In the genomic region with DNA sequence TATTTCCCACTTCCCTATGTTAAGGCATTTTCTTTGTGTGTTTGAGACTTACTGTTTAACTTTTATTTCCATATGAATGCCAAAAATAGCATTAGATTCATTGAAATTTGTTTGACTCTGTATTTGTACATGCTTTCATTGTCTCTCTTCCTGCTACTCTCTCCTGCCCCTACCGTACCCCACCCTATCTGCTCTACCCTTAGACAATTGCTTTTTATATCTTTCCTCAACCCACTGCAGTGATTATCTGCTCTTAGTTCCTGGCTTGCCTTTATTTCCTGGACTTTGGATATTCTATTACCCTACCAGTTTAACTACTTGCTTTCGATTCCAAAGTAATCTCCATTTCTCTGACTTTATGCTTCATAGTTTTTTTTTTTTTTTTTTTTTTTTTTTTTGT, we compare ENCODE assay signal across 20 cellular contexts. TPM values are rescaled to one million over a fixed set of nuclear protein-coding genes. Genes with fewer than 3 reads are reported as not detected.
DNase-seq lines count a peak whose midpoint lies in the region; ATAC-seq, FAIRE-seq and TF ChIP-seq lines count a peak whose summit lies in the region.
"Had no signal": no experiment of that assay in that cellular context is flagged by ENCODE, and none has a peak within 500 bp of the region (broad histone marks: within the 10 kb centered on the region; RNA-seq: fewer than 3 reads in every experiment).

No MANE protein-coding gene starts in this region.

- H3K9me3 ChIP-seq in upper lobe of left lung = no peaks in the 10 kb centered on the region
- H3K9me3 ChIP-seq: sigmoid colon, SJSA1, testis had no signal

- no peak overlapping the region for H3K27ac Mint-ChIP-seq in stimulated activated naive CD8-positive, alpha-beta T cell treated with anti-CD3 and anti-CD28 coated beads, Interleukin-15, amount 100 ng/mL, for 72 hours
- H3K27ac Mint-ChIP-seq: H9; naive thymus-derived CD8-positive, alpha-beta T cell; T-helper 1 cell treated with Interleukin-12 subunit alpha and Interleukin-12 subunit beta and Interleukin-4 antibody, amounts not matched to agents 30 μg/mL and 1 μg/mL, for 36 hours had no signal

- H3K4me1 ChIP-seq in upper lobe of left lung = peaks cover 7 to 15% (median 8%) of the 10 kb centered on the region in 4 donors
- H3K4me1 ChIP-seq: sigmoid colon, SJSA1, testis had no signal

- FAIRE-seq in colon (lab: Jason Lieb, UNC) (peak; percentile 95), RCC 7860 (lab: Jason Lieb, UNC) (no peak)
- FAIRE-seq: islet of Langerhans had no signal

- no peaks in the 10 kb centered on the region for H3K27me3 ChIP-seq in upper lobe of left lung
- H3K27me3 ChIP-seq: sigmoid colon, testis had no signal

- TF ChIP-seq EP300 in upper lobe of left lung (IDR thresholded peaks at IDR 0.05) = no peak

- H3K36me3 ChIP-seq in upper lobe of left lung = no peaks in the 10 kb centered on the region
- H3K36me3 ChIP-seq: sigmoid colon, SJSA1 had no signal

- TF ChIP-seq POLR2A in upper lobe of left lung (IDR thresholded peaks at IDR 0.05) = no peak

- no peak for TF ChIP-seq CTCF in upper lobe of left lung (IDR thresholded peaks at IDR 0.05)

- H3K9me3 Mint-ChIP-seq in stimulated activated naive CD8-positive, alpha-beta T cell treated with anti-CD3 and anti-CD28 coated beads, Interleukin-15, amount 100 ng/mL, for 72 hours = peaks cover 0 to 10% of the 10 kb centered on the region in 2 donors
- H3K9me3 Mint-ChIP-seq: T-helper 1 cell treated with Interleukin-12 subunit alpha and Interleukin-12 subunit beta and Interleukin-4 antibody, amounts not matched to agents 30 μg/mL and 1 μg/mL, for 36 hours had no signal

- no peaks in the 10 kb centered on the region for H3K4me1 Mint-ChIP-seq in stimulated activated naive CD8-positive, alpha-beta T cell treated with anti-CD3 and anti-CD28 coated beads, Interleukin-15, amount 100 ng/mL, for 72 hours

- ATAC-seq in left lobe of liver = peak; percentile 66
- ATAC-seq in upper lobe of left lung (ENCODE audit: low FRiP score in 2 of 2) = no peak
- ATAC-seq in stimulated activated naive CD8-positive, alpha-beta T cell treated with anti-CD3 and anti-CD28 coated beads, Interleukin-15, amount 100 ng/mL, for 72 hours = no peak
- ATAC-seq in HG03469 (IDR thresholded peaks at IDR 0.05; ENCODE audit: unreplicated experiment) = no peak
- ATAC-seq: naive thymus-derived CD8-positive, alpha-beta T cell had no signal

- WGBS in upper lobe of left lung, 2 donors = 44 to 60% methylated on average over 2 of the region's 2 CpGs

- H3K4me3 Mint-ChIP-seq in stimulated activated naive CD8-positive, alpha-beta T cell treated with anti-CD3 and anti-CD28 coated beads, Interleukin-15, amount 100 ng/mL, for 72 hours = no peak overlapping the region
- H3K4me3 Mint-ChIP-seq: naive thymus-derived CD8-positive, alpha-beta T cell; T-helper 1 cell treated with Interleukin-12 subunit alpha and Interleukin-12 subunit beta and Interleukin-4 antibody, amounts not matched to agents 30 μg/mL and 1 μg/mL, for 36 hours had no signal

- H3K4me3 ChIP-seq in upper lobe of left lung = no peak overlapping the region
- H3K4me3 ChIP-seq: PC-9, sigmoid colon, SJSA1, testis had no signal

- peaks cover 5% of the 10 kb centered on the region for H3K27me3 Mint-ChIP-seq in stimulated activated naive CD8-positive, alpha-beta T cell treated with anti-CD3 and anti-CD28 coated beads, Interleukin-15, amount 100 ng/mL, for 72 hours
- H3K27me3 Mint-ChIP-seq: naive thymus-derived CD8-positive, alpha-beta T cell had no signal

- H3K27ac ChIP-seq in upper lobe of left lung = peak overlapping the region in 3 of 4 donors; percentile 0 to 57 (median 26)
- H3K27ac ChIP-seq: PC-9, sigmoid colon, SJSA1, testis had no signal

- DNase-seq in LoVo (ENCODE audit: low spot score) = peak; percentile 41
- no peak for DNase-seq in left lobe of liver (ENCODE audit: low spot score)
- no peak for DNase-seq in upper lobe of left lung
- DNase-seq in stimulated activated naive CD8-positive, alpha-beta T cell treated with anti-CD3 and anti-CD28 coated beads, Interleukin-15, amount 100 ng/mL, for 72 hours = no peak
- DNase-seq in RCC 7860 (ENCODE audit: low spot score) = no peak
- DNase-seq: activated CD8-positive, alpha-beta memory T cell treated with anti-CD3 and anti-CD28 coated beads, Interleukin-2, amount 50 U/mL, for 48 hours; activated effector memory CD4-positive, alpha-beta T cell treated with Interleukin-2 at 50 U/mL for 16 hours; H9; mesenchymal stem cell; MM.1S; naive thymus-derived CD8-positive, alpha-beta T cell; NCI-H1436 treated with DMSO at 0.1 percent for 48 hours; PC-9; sigmoid colon; testis had no signal

RNA-seq across cellular contexts. Expression of a gene that starts 10.5 kb away (rescaled TPM):
- total RNA-seq in left lobe of liver (0.43 TPM), upper lobe of left lung (10 to 100 TPM in 2 of 6 donors, 1 to 10 TPM in 4; 7.3 to 15.0 (median 9.1) TPM)
